39 cellular contexts compared by ENCODE assay signal in the genomic region with DNA sequence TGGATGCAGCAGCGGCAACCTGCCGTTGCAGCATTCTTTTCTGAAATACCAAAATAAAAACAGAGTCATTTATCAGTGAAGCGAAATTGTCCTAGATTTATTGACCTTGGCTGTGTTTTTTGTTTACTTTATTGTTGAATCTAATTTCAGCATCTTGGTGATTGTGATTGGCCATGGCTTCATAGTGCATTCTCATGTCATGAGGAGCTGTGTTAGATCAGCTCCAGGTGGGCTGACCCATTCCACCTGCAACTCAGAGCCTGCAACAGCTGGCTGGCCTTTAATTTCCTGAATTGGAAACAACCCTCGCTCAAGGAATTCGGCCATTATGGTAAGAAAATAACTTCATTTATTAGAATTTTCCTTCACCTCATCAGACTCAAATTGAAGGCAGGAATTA. TPM values are rescaled to one million over a fixed set of nuclear protein-coding genes. Genes with fewer than 3 reads are reported as not detected.
"Had no signal": no experiment of that assay in that cellular context is flagged by ENCODE, and none has a peak within 500 bp of the region (broad histone marks: within the 10 kb centered on the region; RNA-seq: fewer than 3 reads in every experiment).

No MANE protein-coding gene starts in this region.

- H3K4me1 ChIP-seq: adrenal gland, colonic mucosa had no signal

- ATAC-seq: activated CD8-positive, alpha-beta T cell treated with anti-CD3 and anti-CD28 coated beads for 36 hours; activated naive CD4-positive, alpha-beta T cell treated with anti-CD3 and anti-CD28 coated beads, Interleukin-2, amount 50 U/mL, for 72 hours; activated T-cell treated with anti-CD3 and anti-CD28 coated beads, Interleukin-2, amount 50 U/mL, for 4 hours; activated T-cell treated with anti-CD3 and anti-CD28 coated beads, Interleukin-2, amount 50 U/mL, for 72 hours; activated T-helper 17 cell treated with anti-CD3 and anti-CD28 coated beads, Interleukin-2, amount 50 U/mL, for 72 hours had no signal

- H3K4me3 ChIP-seq: adrenal gland, cardiac muscle cell, colonic mucosa had no signal

- H3K27me3 ChIP-seq: adrenal gland, cardiac muscle cell, colonic mucosa had no signal

- H3K9me3 Mint-ChIP-seq: activated B cell treated with CpG ODN at 0.5 μM for 24 hours; activated CD4-positive, alpha-beta memory T cell treated with anti-CD3 and anti-CD28 coated beads for 36 hours; activated CD4-positive, alpha-beta T cell treated with anti-CD3 and anti-CD28 coated beads, Interleukin-2, amount 10 ng/mL, durations not matched to agents 24 days and 14 days; activated CD8-positive, alpha-beta T cell treated with anti-CD3 and anti-CD28 coated beads for 36 hours; activated naive CD4-positive, alpha-beta T cell treated with anti-CD3 and anti-CD28 coated beads for 36 hours; activated naive CD4-positive, alpha-beta T cell treated with anti-CD3 and anti-CD28 coated beads, Interleukin-2, amount 50 U/mL, for 72 hours; activated naive CD8-positive, alpha-beta T cell treated with anti-CD3 and anti-CD28 coated beads for 36 hours; activated T-cell treated with anti-CD3 and anti-CD28 coated beads, Interleukin-2, amount 50 U/mL, for 4 hours; activated T-cell treated with anti-CD3 and anti-CD28 coated beads, Interleukin-2, amount 50 U/mL, for 72 hours; activated T-helper 1 cell treated with anti-CD3 and anti-CD28 coated beads, Interleukin-12 subunit alpha, Interleukin-12 subunit beta, Interleukin-2, Interleukin-4 antibody, amounts not matched to agents 30 ng/mL and 10 ng/mL and 1 ng/mL, durations not matched to agents 14 hours and 24 hours and 36 hours; activated T-helper 17 cell treated with anti-CD3 and anti-CD28 coated beads, Interleukin-2, amount 50 U/mL, for 72 hours; central memory CD8-positive, alpha-beta T cell; T-helper 2 cell treated with Interferon-gamma antibody and Interleukin-4, amounts not matched to agents 5 μg/mL and 100 μg/mL, for 36 hours had no signal

- H3K4me1 Mint-ChIP-seq: activated B cell treated with CpG ODN at 0.5 μM for 24 hours; activated CD4-positive, alpha-beta T cell treated with anti-CD3 and anti-CD28 coated beads, Interleukin-2, amount 10 ng/mL, durations not matched to agents 24 days and 14 days; activated naive CD8-positive, alpha-beta T cell treated with anti-CD3 and anti-CD28 coated beads for 36 hours; activated T-helper 17 cell treated with anti-CD3 and anti-CD28 coated beads, Interleukin-2, amount 50 U/mL, for 72 hours; brain; central memory CD8-positive, alpha-beta T cell had no signal

- H3K4me3 Mint-ChIP-seq: activated B cell treated with CpG ODN at 0.5 μM for 24 hours; activated CD4-positive, alpha-beta memory T cell treated with anti-CD3 and anti-CD28 coated beads for 36 hours; activated CD4-positive, alpha-beta T cell treated with anti-CD3 and anti-CD28 coated beads, Interleukin-2, amount 10 ng/mL, durations not matched to agents 24 days and 14 days; activated CD8-positive, alpha-beta T cell treated with anti-CD3 and anti-CD28 coated beads for 36 hours; activated naive CD4-positive, alpha-beta T cell treated with anti-CD3 and anti-CD28 coated beads for 36 hours; activated naive CD8-positive, alpha-beta T cell treated with anti-CD3 and anti-CD28 coated beads for 36 hours; activated T-cell treated with anti-CD3 and anti-CD28 coated beads, Interleukin-2, amount 50 U/mL, for 4 hours; activated T-cell treated with anti-CD3 and anti-CD28 coated beads, Interleukin-2, amount 50 U/mL, for 72 hours; activated T-helper 1 cell treated with anti-CD3 and anti-CD28 coated beads, Interleukin-12 subunit alpha, Interleukin-12 subunit beta, Interleukin-2, Interleukin-4 antibody, amounts not matched to agents 30 ng/mL and 10 ng/mL and 1 ng/mL, durations not matched to agents 14 hours and 24 hours and 36 hours; activated T-helper 17 cell treated with anti-CD3 and anti-CD28 coated beads, Interleukin-2, amount 50 U/mL, for 72 hours; brain; central memory CD8-positive, alpha-beta T cell; T-helper 2 cell treated with Interferon-gamma antibody and Interleukin-4, amounts not matched to agents 5 μg/mL and 100 μg/mL, for 36 hours had no signal

- H3K9me3 ChIP-seq: adrenal gland, colonic mucosa had no signal

- H3K36me3 Mint-ChIP-seq: activated CD4-positive, alpha-beta memory T cell treated with anti-CD3 and anti-CD28 coated beads for 36 hours; activated naive CD4-positive, alpha-beta T cell treated with anti-CD3 and anti-CD28 coated beads, Interleukin-2, amount 50 U/mL, for 72 hours; activated naive CD8-positive, alpha-beta T cell treated with anti-CD3 and anti-CD28 coated beads for 36 hours; brain had no signal

- DNase-seq: activated B cell treated with CpG ODN at 0.5 μM for 24 hours; activated CD4-positive, alpha-beta memory T cell treated with anti-CD3 and anti-CD28 coated beads for 36 hours; activated CD4-positive, alpha-beta T cell treated with anti-CD3 and anti-CD28 coated beads for 4 hours; activated CD4-positive, alpha-beta T cell treated with anti-CD3 and anti-CD28 coated beads, Interleukin-2, amount 50 U/mL, for 1 hour; activated CD4-positive, alpha-beta T cell treated with anti-CD3 and anti-CD28 coated beads, Interleukin-2, amount 50 U/mL, for 4 hours; activated CD4-positive, CD25-positive, alpha-beta regulatory T cell treated with anti-CD3 and anti-CD28 coated beads, Interleukin-2, amount 50 U/mL, for 72 hours; activated CD8-positive, alpha-beta memory T cell treated with anti-CD3 and anti-CD28 coated beads, Interleukin-2, amount 50 U/mL, for 4 hours; activated CD8-positive, alpha-beta T cell treated with anti-CD3 and anti-CD28 coated beads for 36 hours; activated effector memory CD4-positive, alpha-beta T cell treated with anti-CD3 and anti-CD28 coated beads, Interleukin-2, amount 50 U/mL, for 16 hours; activated gamma-delta T cell treated with Interleukin-2 at 50 U/mL for 16 hours; activated naive CD4-positive, alpha-beta T cell; activated naive CD4-positive, alpha-beta T cell treated with anti-CD3 and anti-CD28 coated beads for 36 hours; activated naive CD4-positive, alpha-beta T cell treated with anti-CD3 and anti-CD28 coated beads, Interleukin-2, amount 50 U/mL, for 16 hours; activated naive CD8-positive, alpha-beta T cell treated with anti-CD3 and anti-CD28 coated beads for 36 hours; activated T-cell treated with anti-CD3 and anti-CD28 coated beads for 4 hours; activated T-cell treated with anti-CD3 and anti-CD28 coated beads, Interleukin-2, amount 50 U/mL, for 1 hour; activated T-cell treated with anti-CD3 and anti-CD28 coated beads, Interleukin-2, amount 50 U/mL, for 4 hours; activated T-cell treated with anti-CD3 and anti-CD28 coated beads, Interleukin-2, amount 50 U/mL, for 72 hours; adrenal gland; amniotic stem cell; aorta; caudate nucleus; cerebellar nuclear complex; colonic mucosa; T-helper 2 cell; T-helper 9 cell had no signal

- H3K27ac Mint-ChIP-seq: activated B cell treated with CpG ODN at 0.5 μM for 24 hours; activated CD4-positive, alpha-beta memory T cell treated with anti-CD3 and anti-CD28 coated beads for 36 hours; activated CD4-positive, alpha-beta T cell treated with anti-CD3 and anti-CD28 coated beads, Interleukin-2, amount 10 ng/mL, durations not matched to agents 24 days and 14 days; activated CD8-positive, alpha-beta T cell treated with anti-CD3 and anti-CD28 coated beads for 36 hours; activated naive CD4-positive, alpha-beta T cell treated with anti-CD3 and anti-CD28 coated beads for 36 hours; activated naive CD4-positive, alpha-beta T cell treated with anti-CD3 and anti-CD28 coated beads, Interleukin-2, amount 50 U/mL, for 72 hours; activated naive CD8-positive, alpha-beta T cell treated with anti-CD3 and anti-CD28 coated beads for 36 hours; activated T-cell treated with anti-CD3 and anti-CD28 coated beads, Interleukin-2, amount 50 U/mL, for 72 hours; activated T-helper 1 cell treated with anti-CD3 and anti-CD28 coated beads, Interleukin-12 subunit alpha, Interleukin-12 subunit beta, Interleukin-2, Interleukin-4 antibody, amounts not matched to agents 30 ng/mL and 10 ng/mL and 1 ng/mL, durations not matched to agents 14 hours and 24 hours and 36 hours; activated T-helper 17 cell treated with anti-CD3 and anti-CD28 coated beads, Interleukin-2, amount 50 U/mL, for 72 hours; brain; T-helper 2 cell treated with Interferon-gamma antibody and Interleukin-4, amounts not matched to agents 5 μg/mL and 100 μg/mL, for 36 hours had no signal

- H3K27ac ChIP-seq: adrenal gland, cardiac muscle cell, colonic mucosa, VCaP had no signal

- H3K36me3 ChIP-seq: adrenal gland, cardiac muscle cell, colonic mucosa had no signal

RNA-seq across cellular contexts. Expression of gene KRT24, which starts 16.4 kb away (rescaled TPM):
- total RNA-seq: activated B cell treated with CpG ODN at 0.5 μM for 24 hours; activated CD4-positive, alpha-beta memory T cell treated with anti-CD3 and anti-CD28 coated beads for 36 hours; activated CD4-positive, alpha-beta T cell treated with anti-CD3 and anti-CD28 coated beads, Interleukin-2, amount 10 ng/mL, durations not matched to agents 24 days and 14 days; activated CD8-positive, alpha-beta memory T cell treated with anti-CD3 and anti-CD28 coated beads for 36 hours; activated CD8-positive, alpha-beta T cell treated with anti-CD3 and anti-CD28 coated beads for 36 hours; activated naive CD4-positive, alpha-beta T cell treated with anti-CD3 and anti-CD28 coated beads for 36 hours; activated naive CD4-positive, alpha-beta T cell treated with anti-CD3 and anti-CD28 coated beads, Interleukin-2, amount 50 U/mL, for 72 hours; activated naive CD8-positive, alpha-beta T cell treated with anti-CD3 and anti-CD28 coated beads for 36 hours; activated T-cell treated with anti-CD3 and anti-CD28 coated beads, Interleukin-2, amount 50 U/mL, for 4 hours; activated T-cell treated with anti-CD3 and anti-CD28 coated beads, Interleukin-2, amount 50 U/mL, for 72 hours; activated T-helper 1 cell treated with anti-CD3 and anti-CD28 coated beads, Interleukin-12 subunit alpha, Interleukin-12 subunit beta, Interleukin-2, Interleukin-4 antibody, amounts not matched to agents 30 ng/mL and 10 ng/mL and 1 ng/mL, durations not matched to agents 14 hours and 24 hours and 36 hours; activated T-helper 17 cell treated with anti-CD3 and anti-CD28 coated beads, Interleukin-2, amount 50 U/mL, for 72 hours; adrenal gland; aorta; astrocyte; cardiac muscle cell; chondrocyte had no signal

RNA-seq across cellular contexts. Expression of gene KRT222, which starts 22.1 kb away (rescaled TPM):
- total RNA-seq: activated B cell treated with CpG ODN at 0.5 μM for 24 hours; activated CD4-positive, alpha-beta memory T cell treated with anti-CD3 and anti-CD28 coated beads for 36 hours; activated CD4-positive, alpha-beta T cell treated with anti-CD3 and anti-CD28 coated beads, Interleukin-2, amount 10 ng/mL, durations not matched to agents 24 days and 14 days; activated CD8-positive, alpha-beta memory T cell treated with anti-CD3 and anti-CD28 coated beads for 36 hours; activated CD8-positive, alpha-beta T cell treated with anti-CD3 and anti-CD28 coated beads for 36 hours; activated naive CD4-positive, alpha-beta T cell treated with anti-CD3 and anti-CD28 coated beads for 36 hours; activated naive CD4-positive, alpha-beta T cell treated with anti-CD3 and anti-CD28 coated beads, Interleukin-2, amount 50 U/mL, for 72 hours; activated T-cell treated with anti-CD3 and anti-CD28 coated beads, Interleukin-2, amount 50 U/mL, for 4 hours; activated T-cell treated with anti-CD3 and anti-CD28 coated beads, Interleukin-2, amount 50 U/mL, for 72 hours; activated T-helper 1 cell treated with anti-CD3 and anti-CD28 coated beads, Interleukin-12 subunit alpha, Interleukin-12 subunit beta, Interleukin-2, Interleukin-4 antibody, amounts not matched to agents 30 ng/mL and 10 ng/mL and 1 ng/mL, durations not matched to agents 14 hours and 24 hours and 36 hours; activated T-helper 17 cell treated with anti-CD3 and anti-CD28 coated beads, Interleukin-2, amount 50 U/mL, for 72 hours; bronchial epithelial cell; cardiac muscle cell; chondrocyte had no signal
